ENCODE assay signal across 8 cellular contexts in the genomic region with DNA sequence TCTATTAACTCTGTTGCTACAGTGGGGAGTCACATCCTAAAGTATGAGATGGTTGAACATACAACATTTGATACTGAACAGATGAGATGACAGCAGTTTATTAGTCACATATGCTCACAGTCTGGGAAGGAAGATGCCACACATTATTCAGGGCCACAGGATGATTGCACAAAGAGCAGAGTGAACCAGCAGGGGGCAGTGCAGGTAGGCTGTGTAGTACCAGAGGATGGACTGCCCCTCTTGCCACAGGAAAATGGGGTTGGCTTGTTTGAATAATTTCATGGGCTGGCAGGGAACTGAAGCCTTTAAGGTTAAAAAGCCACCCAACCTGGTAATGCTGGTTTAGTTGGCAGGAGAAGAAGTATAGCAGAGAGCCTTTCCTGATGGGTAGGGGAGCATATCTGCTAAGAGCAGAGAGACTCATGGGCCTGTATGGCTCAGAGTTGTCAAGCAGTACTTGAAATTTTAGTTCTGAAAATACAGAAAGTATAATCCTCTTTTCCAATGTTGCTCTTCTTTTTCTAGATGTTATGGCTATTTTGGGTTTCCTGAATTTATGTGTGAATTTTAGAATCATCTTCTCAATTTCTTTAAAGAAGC.
DNase-seq lines count a peak whose midpoint lies in the region; ATAC-seq, FAIRE-seq and TF ChIP-seq lines count a peak whose summit lies in the region.

No MANE protein-coding gene starts in this region.

- H3K27ac ChIP-seq in MM.1S (ENCODE audit: low read length) (no peak overlapping the region), stomach (no peak overlapping the region), pancreas (no peak overlapping the region)

- no peak overlapping the region for H3K4me3 ChIP-seq in MM.1S (ENCODE audit: low read length)
- H3K4me3 ChIP-seq in kidney epithelial cell (ENCODE audit: low read depth, low read length) = no peak overlapping the region
- H3K4me3 ChIP-seq in stomach = no peak overlapping the region
- no peak overlapping the region for H3K4me3 ChIP-seq in pancreas

- no peak overlapping the region for H3K9ac ChIP-seq in MM.1S (ENCODE audit: low read length)

- no peak for TF ChIP-seq POLR2A in stomach (IDR thresholded peaks at IDR 0.05)

- TF ChIP-seq EP300 in stomach (IDR thresholded peaks at IDR 0.05) = no peak

- ATAC-seq in pancreas = no peak
- no peak for ATAC-seq in HG03457 (IDR thresholded peaks at IDR 0.05; ENCODE audit: unreplicated experiment)

- FAIRE-seq in pancreas (lab: Jason Lieb, UNC) = no peak

- H3K9me2 ChIP-seq in MM.1S (replicated peaks; ENCODE audit: insufficient read depth, low read length) = no peaks in the 10 kb centered on the region

- no peaks in the 10 kb centered on the region for H3K36me3 ChIP-seq in MM.1S (replicated peaks; ENCODE audit: insufficient read depth, low read length)
- H3K36me3 ChIP-seq in kidney epithelial cell (ENCODE audit: control insufficient read depth, insufficient read depth, low read length) = no peaks in the 10 kb centered on the region
- H3K36me3 ChIP-seq in stomach = no peaks in the 10 kb centered on the region
- no peaks in the 10 kb centered on the region for H3K36me3 ChIP-seq in pancreas

- no peaks in the 10 kb centered on the region for H4K20me1 ChIP-seq in MM.1S (ENCODE audit: insufficient read depth, low read length)

- intact Hi-C loops in stomach (cut with DNase I; ENCODE audit: low total_unique reads) (no loop called here), pancreas (cut with DNase I) (no loop called here)

- no peaks in the 10 kb centered on the region for H3K79me2 ChIP-seq in MM.1S (ENCODE audit: low read length)

- peak; percentile 47 for TF ChIP-seq CTCF in MM.1S (IDR thresholded peaks at IDR 0.05; ENCODE audit: low read length)
- TF ChIP-seq CTCF in kidney epithelial cell (IDR thresholded peaks at IDR 0.05; ENCODE audit: insufficient read depth, low read length, poor library complexity, severe bottlenecking) = peak; percentile 56
- TF ChIP-seq CTCF in stomach (IDR thresholded peaks at IDR 0.05) = no peak
- TF ChIP-seq CTCF in pancreas (IDR thresholded peaks at IDR 0.05) = no peak

- H3K27me3 ChIP-seq in MM.1S (replicated peaks; ENCODE audit: insufficient read depth, low read length) (no peaks in the 10 kb centered on the region), kidney epithelial cell (ENCODE audit: control insufficient read depth, insufficient read depth, low read length) (no peaks in the 10 kb centered on the region), stomach (peaks cover 0 to 17% (median 0%) of the 10 kb centered on the region in 3 donors), pancreas (peaks cover 0 to 5% (median 2%) of the 10 kb centered on the region in 4 donors)

- no peak overlapping the region for H3K4me2 ChIP-seq in MM.1S (ENCODE audit: low read depth, low read length)

- H3K4me1 ChIP-seq in MM.1S (ENCODE audit: low read length) = no peaks in the 10 kb centered on the region
- no peaks in the 10 kb centered on the region for H3K4me1 ChIP-seq in stomach
- no peaks in the 10 kb centered on the region for H3K4me1 ChIP-seq in pancreas

- no peaks in the 10 kb centered on the region for H3K9me3 ChIP-seq in MM.1S (replicated peaks; ENCODE audit: insufficient read depth, low read length)
- H3K9me3 ChIP-seq in stomach = peaks cover 0 to 5% (median 0%) of the 10 kb centered on the region in 4 donors
- H3K9me3 ChIP-seq in pancreas = no peaks in the 10 kb centered on the region

- H3F3A ChIP-seq in MM.1S (ENCODE audit: insufficient read depth, low read length) = 0 out of 2 replicates have a peak, but pooled peaks cover 3% of the 10 kb centered on the region

- H2AFZ ChIP-seq in MM.1S (ENCODE audit: low read length) = no peak overlapping the region

- DNase-seq in NCI-H82 (lab: John Stamatoyannopoulos, UW) = peak; percentile 45
- no peak for DNase-seq in NCI-H82 treated with DMSO at 0.1 percent for 48 hours (lab: John Stamatoyannopoulos, UW; ENCODE audit: unreplicated experiment)
- peak; percentile 27 for DNase-seq in MM.1S
- DNase-seq in activated CD8-positive, alpha-beta memory T cell treated with anti-CD3 and anti-CD28 coated beads, Interleukin-2, amount 50 U/mL, for 24 hours (ENCODE audit: extremely low read depth) = peak; percentile 9
- DNase-seq in kidney epithelial cell (ENCODE audit: low read depth) = no peak
- DNase-seq in stomach = peak; percentile 44
- DNase-seq in pancreas = no peak

Comparison
In these comparisons a context has a peak if more than half of its experiments do, and no peak if none do; other contexts are left out.
1. DNase-seq: peak in NCI-H82 (single experiment), MM.1S (single experiment), activated CD8-positive, alpha-beta memory T cell treated with anti-CD3 and anti-CD28 coated beads, Interleukin-2, amount 50 U/mL, for 24 hours (single experiment) and stomach (single experiment); none in NCI-H82 treated with DMSO at 0.1 percent for 48 hours (single experiment), kidney epithelial cell (single experiment) and pancreas (0 of 6).
2. CTCF ChIP-seq: peak in MM.1S (single experiment) and kidney epithelial cell (single experiment); none in stomach (0 of 7) and pancreas (0 of 4).